ENCODE assay signal across 8 cellular contexts in the genomic region with DNA sequence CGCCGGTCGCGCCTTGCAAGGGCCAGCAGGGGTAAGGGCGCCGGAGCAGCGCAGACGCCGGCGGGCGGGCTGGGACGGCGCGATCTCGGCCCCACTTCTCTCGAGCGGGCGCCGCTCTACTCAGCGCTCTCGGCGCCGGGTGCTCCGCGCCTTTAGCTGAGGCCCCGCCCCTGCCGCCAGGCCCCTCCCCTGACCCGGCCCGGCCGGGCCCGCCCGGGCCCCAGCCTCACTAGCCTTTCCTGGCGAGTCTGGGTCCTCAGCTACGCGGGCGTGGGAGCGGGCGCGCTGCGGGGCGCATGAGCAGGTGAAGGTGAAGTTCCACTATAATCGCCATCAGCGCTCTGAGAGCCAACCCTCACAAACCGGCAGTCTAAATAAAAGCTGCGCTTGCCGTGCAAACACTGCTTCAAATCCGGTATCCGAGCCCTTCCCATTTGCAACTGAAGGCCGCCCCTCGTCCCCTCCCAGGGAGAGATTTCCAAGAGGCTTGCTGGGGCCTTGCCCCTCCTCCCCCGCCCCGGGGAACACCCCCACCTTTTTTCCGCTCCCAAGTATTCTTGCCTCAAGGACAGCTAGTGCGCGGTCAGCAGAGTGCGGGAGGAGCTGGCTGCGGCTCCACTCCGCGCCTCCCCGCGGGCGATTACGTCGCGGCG. TPM values are rescaled to one million over a fixed set of nuclear protein-coding genes. Genes with fewer than 3 reads are reported as not detected.
DNase-seq lines count a peak whose midpoint lies in the region; ATAC-seq, FAIRE-seq and TF ChIP-seq lines count a peak whose summit lies in the region.

Gene RPP25 (minus strand): TSS at position 125 of the 653 bp plus-strand sequence. CDS start 189 bp downstream, outside the sequence.

- DNase-seq in CD14-positive monocyte (ENCODE audit: low spot score) (no peak), HS-27A (ENCODE audit: low read depth) (peak; percentile 89), RCC 7860 (ENCODE audit: low spot score) (peak; percentile 56), foreskin melanocyte (peak; percentile 83), neural crest cell (ENCODE audit: low read depth, low spot score) (peak; percentile 56)
- peak; percentile 45 for DNase-seq in activated gamma-delta T cell treated with anti-CD3 and anti-CD28 coated beads, Interleukin-2, amount 50 U/mL, for 16 hours (ENCODE audit: low read depth)
- DNase-seq in stimulated activated naive CD8-positive, alpha-beta T cell treated with anti-CD3 and anti-CD28 coated beads, Interleukin-15, amount 100 ng/mL, for 72 hours = peak; percentile 69 to 78

- H3K27me3 Mint-ChIP-seq in CD14-positive monocyte (ENCODE audit: low read depth in 3 of 3) = peaks cover 53 to 64% (median 64%) of the 10 kb centered on the region in 3 donors
- H3K27me3 Mint-ChIP-seq in neural crest cell (ENCODE audit: low read depth) = peaks cover 74% of the 10 kb centered on the region
- peaks cover 48% of the 10 kb centered on the region for H3K27me3 Mint-ChIP-seq in stimulated activated naive CD8-positive, alpha-beta T cell treated with anti-CD3 and anti-CD28 coated beads, Interleukin-15, amount 100 ng/mL, for 72 hours

- H3K36me3 Mint-ChIP-seq in CD14-positive monocyte (peaks cover 6 to 8% of the 10 kb centered on the region in 2 donors), neural crest cell (ENCODE audit: low read depth) (no peaks in the 10 kb centered on the region)

- peaks cover 42% of the 10 kb centered on the region for H3K4me1 Mint-ChIP-seq in CD14-positive monocyte
- H3K4me1 Mint-ChIP-seq in neural crest cell = peaks cover 25% of the 10 kb centered on the region
- H3K4me1 Mint-ChIP-seq in stimulated activated naive CD8-positive, alpha-beta T cell treated with anti-CD3 and anti-CD28 coated beads, Interleukin-15, amount 100 ng/mL, for 72 hours = peaks cover 69% of the 10 kb centered on the region

- intact Hi-C loops in CD14-positive monocyte (cut with micrococcal nuclease) = loop anchor here in 1 of 2 donors (2.0 to 5.0 kb wide), 2 partner anchors 66 to 248 kb away; partner anchors contain the start of gene PPCDC

- peaks cover 0 to 19% (median 8%) of the 10 kb centered on the region in 7 donors for H3K9me3 Mint-ChIP-seq in CD14-positive monocyte
- H3K9me3 Mint-ChIP-seq in neural crest cell = no peaks in the 10 kb centered on the region
- no peaks in the 10 kb centered on the region for H3K9me3 Mint-ChIP-seq in stimulated activated naive CD8-positive, alpha-beta T cell treated with anti-CD3 and anti-CD28 coated beads, Interleukin-15, amount 100 ng/mL, for 72 hours

- H3K4me3 Mint-ChIP-seq in CD14-positive monocyte (peak within 1 kb of the TSS; percentile 77 to 86), neural crest cell (peak within 1 kb of the TSS; percentile 77)
- peak within 1 kb of the TSS; percentile 73 to 80 for H3K4me3 Mint-ChIP-seq in stimulated activated naive CD8-positive, alpha-beta T cell treated with anti-CD3 and anti-CD28 coated beads, Interleukin-15, amount 100 ng/mL, for 72 hours

- H3K27ac Mint-ChIP-seq in CD14-positive monocyte (peak within 1 kb of the TSS in 2 of 7 donors; percentile 35 to 66), neural crest cell (ENCODE audit: unreplicated experiment) (no peak within 1 kb of the TSS)
- no peak within 1 kb of the TSS for H3K27ac Mint-ChIP-seq in stimulated activated naive CD8-positive, alpha-beta T cell treated with anti-CD3 and anti-CD28 coated beads, Interleukin-15, amount 100 ng/mL, for 72 hours

- FAIRE-seq in RCC 7860 (lab: Jason Lieb, UNC) = no peak

- peak; percentile 81 for ATAC-seq in GM19395 (IDR thresholded peaks at IDR 0.05; ENCODE audit: unreplicated experiment)
- ATAC-seq in stimulated activated naive CD8-positive, alpha-beta T cell treated with anti-CD3 and anti-CD28 coated beads, Interleukin-15, amount 100 ng/mL, for 72 hours = peak; percentile 88

- TF ChIP-seq CTCF in CD14-positive monocyte (IDR thresholded peaks at IDR 0.05) (no peak), neural crest cell (conservative IDR thresholded peaks at IDR 0.05) (no peak)

RNA-seq across cellular contexts. Expression of gene RPP25, which starts in this region (rescaled TPM):
- 1 to 10 TPM; 6.5 to 6.7 TPM for polyA plus RNA-seq in CD14-positive monocyte
- total RNA-seq in neural crest cell = 6.2 and 6.3 TPM in 2 replicates
